Comparison of ENCODE assay signal across 18 cellular contexts in genomic region chr6:168950500-168951223, GRCh38.
DNase-seq lines count a peak whose midpoint lies in the region; ATAC-seq and TF ChIP-seq lines count a peak whose summit lies in the region.
"Had no signal": no experiment of that assay in that cellular context is flagged by ENCODE, and none has a peak within 500 bp of the region (broad histone marks: within the 10 kb centered on the region; RNA-seq: fewer than 3 reads in every experiment).

No MANE protein-coding gene starts in this region.

- H3K4me1 ChIP-seq in adipocyte (ENCODE audit: control insufficient read depth, insufficient read depth, low read length) (peaks cover 18% of the 10 kb centered on the region), osteoblast (ENCODE audit: insufficient read depth, low read length) (peaks cover 3% of the 10 kb centered on the region), upper lobe of left lung (no peaks in the 10 kb centered on the region)
- H3K4me1 ChIP-seq: SJSA1 had no signal

- H4K20me1 ChIP-seq in osteoblast (ENCODE audit: insufficient read depth, low read length) = no peaks in the 10 kb centered on the region

- H3K9me3 ChIP-seq in adipocyte (ENCODE audit: control insufficient read depth, low read length) (no peaks in the 10 kb centered on the region), osteoblast (ENCODE audit: low read depth, low read length) (no peaks in the 10 kb centered on the region), upper lobe of left lung (no peaks in the 10 kb centered on the region)
- H3K9me3 ChIP-seq: MG63, SJSA1, testis had no signal

- H3K36me3 ChIP-seq in adipocyte (ENCODE audit: control insufficient read depth, insufficient read depth, low read length, severe bottlenecking) (no peaks in the 10 kb centered on the region), osteoblast (ENCODE audit: insufficient read depth, low read length) (no peaks in the 10 kb centered on the region), upper lobe of left lung (no peaks in the 10 kb centered on the region)
- H3K36me3 ChIP-seq: MG63, SJSA1 had no signal

- TF ChIP-seq CTCF in osteoblast (IDR thresholded peaks at IDR 0.05; ENCODE audit: extremely low read depth, low read depth, low read length) (no peak), upper lobe of left lung (IDR thresholded peaks at IDR 0.05) (no peak)

- no peaks in the 10 kb centered on the region for H3K79me2 ChIP-seq in osteoblast (ENCODE audit: insufficient read depth, low read length)

- H3K27me3 ChIP-seq in adipocyte (replicated peaks; ENCODE audit: control insufficient read depth, insufficient read depth, low read length) = no peaks in the 10 kb centered on the region
- H3K27me3 ChIP-seq in osteoblast (ENCODE audit: insufficient read depth, low read length) = peaks cover 14% of the 10 kb centered on the region
- H3K27me3 ChIP-seq in upper lobe of left lung = no peaks in the 10 kb centered on the region
- H3K27me3 ChIP-seq: MG63, SJSA1, testis had no signal

- H3K4me3 ChIP-seq in adipocyte (ENCODE audit: low read length) = no peak overlapping the region
- no peak overlapping the region for H3K4me3 ChIP-seq in osteoblast (ENCODE audit: insufficient read depth, low read length)
- no peak overlapping the region for H3K4me3 ChIP-seq in upper lobe of left lung
- H3K4me3 ChIP-seq: MG63, SJSA1, testis had no signal

- DNase-seq in adipocyte (ENCODE audit: low read depth) (no peak), left cardiac atrium (no peak), osteoblast (ENCODE audit: insufficient read length, low spot score, missing footprints) (no peak), upper lobe of left lung (peak in 1 of 2 donors; percentile 44), superior temporal gyrus (ENCODE audit: extremely low spot score) (no peak), 8988T (no peak)
- DNase-seq: activated CD8-positive, alpha-beta memory T cell treated with anti-CD3 and anti-CD28 coated beads, Interleukin-2, amount 50 U/mL, for 48 hours; C1 segment of cervical spinal cord; cortex of kidney; GDM1; hippocampal formation; kidney; MG63; NCI-H187; T-helper 9 cell; testis had no signal

- TF ChIP-seq EP300 in upper lobe of left lung (IDR thresholded peaks at IDR 0.05) = no peak

- ATAC-seq in left cardiac atrium (peak; percentile 65 to 72), upper lobe of left lung (ENCODE audit: low FRiP score in 2 of 2) (peak; percentile 46 to 59), HG03378 (IDR thresholded peaks at IDR 0.05; ENCODE audit: unreplicated experiment) (no peak)

- no peak for TF ChIP-seq POLR2A in upper lobe of left lung (IDR thresholded peaks at IDR 0.05)

- intact Hi-C loops in left cardiac atrium (cut with DNase I) = loop anchor here in 1 of 2 donors (10.0 kb wide), 1 partner anchor 1584 kb away; no protein-coding TSS in a partner anchor

- H3K27ac ChIP-seq in osteoblast (ENCODE audit: low read depth, low read length) = no peak overlapping the region
- H3K27ac ChIP-seq in upper lobe of left lung = no peak overlapping the region
- H3K27ac ChIP-seq: SJSA1 had no signal

- H2AFZ ChIP-seq in osteoblast (ENCODE audit: low read length) = no peak overlapping the region

- peak overlapping the region; percentile 33 for H3K4me2 ChIP-seq in osteoblast (ENCODE audit: insufficient read depth, low read length)

- WGBS in upper lobe of left lung, 2 donors = 75 to 86% methylated on average over 16 to 19 of the region's 19 CpGs

- H3K9ac ChIP-seq in adipocyte (ENCODE audit: low read length) = peak overlapping the region; percentile 17
